Comparison of ENCODE assay signal across 9 cellular contexts in genomic region chr7:47153076-47153475, GRCh38.
DNase-seq lines count a peak whose midpoint lies in the region; ATAC-seq and TF ChIP-seq lines count a peak whose summit lies in the region.
"Had no signal": no experiment of that assay in that cellular context is flagged by ENCODE, and none has a peak within 500 bp of the region (broad histone marks: within the 10 kb centered on the region; RNA-seq: fewer than 3 reads in every experiment).

No MANE protein-coding gene starts in this region.

- peak; percentile 74 for ATAC-seq in gastroesophageal sphincter

- POLR2A ChIA-PET in RWPE1 (lab: Yijun Ruan, JAX; ENCODE audit: low non-redundant PET): no interaction called here

- peaks cover 0 to 38% (median 13%) of the 10 kb centered on the region in 3 donors for H3K4me1 ChIP-seq in gastroesophageal sphincter
- H3K4me1 ChIP-seq in tibial nerve: peaks cover 0 to 37% (median 6%) of the 10 kb centered on the region in 4 donors

- H3K9me3 ChIP-seq in gastroesophageal sphincter (no peaks in the 10 kb centered on the region), tibial nerve (no peaks in the 10 kb centered on the region)

- TF ChIP-seq CTCF in RWPE1 (conservative IDR thresholded peaks at IDR 0.05; ENCODE audit: low read depth): no peak
- TF ChIP-seq CTCF in gastroesophageal sphincter (IDR thresholded peaks at IDR 0.05): no peak
- no peak for TF ChIP-seq CTCF in tibial nerve (IDR thresholded peaks at IDR 0.05)

- CTCF ChIA-PET in RWPE1 (lab: Yijun Ruan, JAX): interaction anchor here (0.6 kb wide), 1 partner anchor 611 kb away, joined by 3 read pairs; no protein-coding TSS in a partner anchor

- WGBS in gastroesophageal sphincter (ENCODE audit: low coverage in 1 of 2), 2 donors: 7 to 13% methylated on average over 5 of the region's 5 CpGs
- WGBS in tibial nerve, 2 donors: 7 to 15% methylated on average over 5 of the region's 5 CpGs

- TF ChIP-seq POLR2A in gastroesophageal sphincter (IDR thresholded peaks at IDR 0.05): no peak
- TF ChIP-seq POLR2A in tibial nerve (IDR thresholded peaks at IDR 0.05): no peak

- H3K4me3 ChIP-seq in gastroesophageal sphincter (no peak overlapping the region), tibial nerve (no peak overlapping the region)
- H3K4me3 ChIP-seq: SK-N-MC had no signal

- H3K27ac ChIP-seq in RWPE1: no peak overlapping the region
- peak overlapping the region in 2 of 4 donors; percentile 40 to 41 for H3K27ac ChIP-seq in gastroesophageal sphincter
- H3K27ac ChIP-seq in tibial nerve: peak overlapping the region in 2 of 4 donors; percentile 4 to 73
- H3K27ac ChIP-seq: SK-N-MC had no signal

- TF ChIP-seq EP300 in gastroesophageal sphincter (IDR thresholded peaks at IDR 0.05): no peak
- TF ChIP-seq EP300 in tibial nerve (IDR thresholded peaks at IDR 0.05): peak; percentile 34 to 68

- DNase-seq in HT-29 (ENCODE audit: low spot score) (peak; percentile 82), RWPE1 (ENCODE audit: low spot score) (peak; percentile 21), tibial nerve (ENCODE audit: low spot score in 2 of 2) (peak in 1 of 2 donors; percentile 79), iPS-NIHi7 (ENCODE audit: extremely low spot score) (no peak), NCI-H1436 treated with DMSO at 0.1 percent for 48 hours (lab: John Stamatoyannopoulos, UW) (no peak), NCI-H146 (lab: John Stamatoyannopoulos, UW) (no peak)
- DNase-seq: cortex of kidney had no signal

- H3K27me3 ChIP-seq in gastroesophageal sphincter (no peaks in the 10 kb centered on the region), tibial nerve (no peaks in the 10 kb centered on the region)

- H3K36me3 ChIP-seq in gastroesophageal sphincter (no peaks in the 10 kb centered on the region), tibial nerve (no peaks in the 10 kb centered on the region)

Comparison
In these comparisons a context has a peak if more than half of its experiments do, and no peak if none do; other contexts are left out.
1. DNase-seq: peak in HT-29 (single experiment) and RWPE1 (single experiment); none in iPS-NIHi7 (single experiment), NCI-H1436 treated with DMSO at 0.1 percent for 48 hours (single experiment) and NCI-H146 (single experiment).